ENCODE assay signal across 18 cellular contexts in genomic region chr3:72639736-72640135, GRCh38.
"Had no signal": no experiment of that assay in that cellular context is flagged by ENCODE, and none has a peak within 500 bp of the region (broad histone marks: within the 10 kb centered on the region; RNA-seq: fewer than 3 reads in every experiment).

No MANE protein-coding gene starts in this region.

- H3K4me1 ChIP-seq: gastrocnemius medialis, heart left ventricle, tibial artery had no signal

- ATAC-seq: gastrocnemius medialis; heart left ventricle; left lung; stimulated activated naive CD8-positive, alpha-beta T cell treated with anti-CD3 and anti-CD28 coated beads, Interleukin-15, Interleukin-2, amounts not matched to agents 100 U/mL and 50 U/mL, for 24 hours had no signal

- H3K4me3 ChIP-seq: coronary artery, gastrocnemius medialis, heart left ventricle, left lung, tibial artery had no signal

- H3K27ac ChIP-seq: brain microvascular endothelial cell, coronary artery, gastrocnemius medialis, heart left ventricle, left lung, tibial artery had no signal

- H3K27me3 ChIP-seq: brain microvascular endothelial cell, heart left ventricle, left lung had no signal

- H3K36me3 ChIP-seq: brain microvascular endothelial cell, gastrocnemius medialis, heart left ventricle, left lung, tibial artery had no signal

- DNase-seq: activated CD4-positive, alpha-beta T cell treated with anti-CD3 and anti-CD28 coated beads, Interleukin-2, amount 10 ng/mL, durations not matched to agents 7 days and 5 days; activated CD4-positive, CD25-positive, alpha-beta regulatory T cell; activated naive CD4-positive, alpha-beta T cell; aorta; brain microvascular endothelial cell; gastrocnemius medialis; heart left ventricle; left lung; midbrain; occipital lobe; retina; stimulated activated CD4-positive, alpha-beta T cell treated with anti-CD3 and anti-CD28 coated beads, Interleukin-12 subunit alpha, Interleukin-12 subunit beta, amount 100 ng/mL, for 4 hours; stimulated activated CD4-positive, alpha-beta T cell treated with anti-CD3 and anti-CD28 coated beads, Interleukin-1b, Interleukin-23, amount 100 ng/mL, for 48 hours; stimulated activated naive CD8-positive, alpha-beta T cell treated with anti-CD3 and anti-CD28 coated beads, Interleukin-15, Interleukin-2, amounts not matched to agents 100 U/mL and 50 U/mL, for 24 hours; substantia nigra; T-helper 9 cell; tibial artery had no signal

- H3K9me3 ChIP-seq: gastrocnemius medialis, heart left ventricle, left lung, tibial artery had no signal
